In the genomic region with DNA sequence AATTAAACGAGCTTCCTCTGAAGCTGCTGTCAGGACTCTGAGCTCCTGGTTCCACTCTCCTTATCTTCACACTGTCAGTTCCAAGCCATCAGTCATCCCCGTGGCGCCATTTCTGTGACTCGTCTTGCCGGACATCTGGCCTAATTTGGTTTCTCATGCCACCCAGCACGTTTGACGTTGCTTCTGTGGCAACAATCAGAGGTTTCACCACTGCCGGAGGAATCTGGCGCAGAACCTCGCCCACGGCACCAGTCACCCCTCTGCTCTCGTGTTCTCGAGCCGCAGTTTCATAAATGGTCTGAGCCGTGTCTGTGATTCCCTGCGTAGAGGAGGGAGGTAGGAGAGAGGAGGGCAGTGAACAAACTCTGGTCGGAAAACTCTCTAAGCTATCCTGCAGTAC, we compare ENCODE assay signal across 15 cellular contexts. TPM values are rescaled to one million over a fixed set of nuclear protein-coding genes. Genes with fewer than 3 reads are reported as not detected.
DNase-seq lines count a peak whose midpoint lies in the region; TF ChIP-seq lines count a peak whose summit lies in the region.
"Had no signal": no experiment of that assay in that cellular context is flagged by ENCODE, and none has a peak within 500 bp of the region (broad histone marks: within the 10 kb centered on the region; RNA-seq: fewer than 3 reads in every experiment).

No MANE protein-coding gene starts in this region.

- H3K27ac Mint-ChIP-seq in HFFc6: peak overlapping the region; percentile 37; the same call in 1 of the 2 replicates
- peak overlapping the region; percentile 13 for H3K27ac Mint-ChIP-seq in dendritic cell treated with granulocyte-macrophage colony-stimulating factor and Interleukin-4, amounts not matched to agents 40 ng/mL and 50 ng/mL, for 4 days
- H3K27ac Mint-ChIP-seq: CD4-positive, CD25-positive, alpha-beta regulatory T cell had no signal

- no peak overlapping the region; the same call in 1 of the 2 replicates for H3K4me3 Mint-ChIP-seq in HFFc6
- H3K4me3 Mint-ChIP-seq in dendritic cell treated with granulocyte-macrophage colony-stimulating factor and Interleukin-4, amounts not matched to agents 40 ng/mL and 50 ng/mL, for 4 days: no peak overlapping the region
- H3K4me3 Mint-ChIP-seq: CD4-positive, CD25-positive, alpha-beta regulatory T cell had no signal

- H2BK5ac ChIP-seq in mesenchymal stem cell (ENCODE audit: low read depth, low read length, poor library complexity, severe bottlenecking): no peak overlapping the region

- H3K9me3 Mint-ChIP-seq in HFFc6: no peaks in the 10 kb centered on the region
- H3K9me3 Mint-ChIP-seq in dendritic cell treated with granulocyte-macrophage colony-stimulating factor and Interleukin-4, amounts not matched to agents 40 ng/mL and 50 ng/mL, for 4 days: no peaks in the 10 kb centered on the region
- H3K9me3 Mint-ChIP-seq: CD4-positive, CD25-positive, alpha-beta regulatory T cell had no signal

- intact Hi-C loops in dendritic cell treated with granulocyte-macrophage colony-stimulating factor and Interleukin-4, amounts not matched to agents 40 ng/mL and 50 ng/mL, for 4 days (cut with micrococcal nuclease): no loop called here
- intact Hi-C loops in stomach (cut with DNase I; ENCODE audit: low total_unique reads): no loop called here

- no peaks in the 10 kb centered on the region for H3K9me3 ChIP-seq in mesenchymal stem cell (ENCODE audit: control insufficient read depth, low read length)
- no peaks in the 10 kb centered on the region for H3K9me3 ChIP-seq in stomach
- H3K9me3 ChIP-seq: neutrophil had no signal

- no peaks in the 10 kb centered on the region for H3K27me3 Mint-ChIP-seq in HFFc6 (ENCODE audit: insufficient read depth)
- no peaks in the 10 kb centered on the region for H3K27me3 Mint-ChIP-seq in dendritic cell treated with granulocyte-macrophage colony-stimulating factor and Interleukin-4, amounts not matched to agents 40 ng/mL and 50 ng/mL, for 4 days
- H3K27me3 Mint-ChIP-seq: CD4-positive, CD25-positive, alpha-beta regulatory T cell had no signal

- TF ChIP-seq POLR2A in stomach (IDR thresholded peaks at IDR 0.05): no peak

- H3K27ac ChIP-seq in mesenchymal stem cell (ENCODE audit: low read length, poor library complexity, severe bottlenecking): no peak overlapping the region
- peak overlapping the region in 3 of 5 donors; percentile 17 to 83 (median 27) for H3K27ac ChIP-seq in stomach
- H3K27ac ChIP-seq: neutrophil had no signal

- H3K18ac ChIP-seq in mesenchymal stem cell (ENCODE audit: low read depth in 1 of 2, low read length in 2 of 2): peak overlapping the region in 1 of 2 experiments; percentile 74

- H3K4me1 Mint-ChIP-seq in HFFc6 (ENCODE audit: low read depth): peaks cover 7% of the 10 kb centered on the region; the same call in 1 of the 2 replicates
- no peaks in the 10 kb centered on the region for H3K4me1 Mint-ChIP-seq in dendritic cell treated with granulocyte-macrophage colony-stimulating factor and Interleukin-4, amounts not matched to agents 40 ng/mL and 50 ng/mL, for 4 days (ENCODE audit: low read depth)

- no peak overlapping the region for H3K4me3 ChIP-seq in mesenchymal stem cell (ENCODE audit: insufficient read depth in 1 of 2, low read depth in 1 of 2, low read length in 2 of 2)
- H3K4me3 ChIP-seq in stomach: no peak overlapping the region
- H3K4me3 ChIP-seq: GM12878 had no signal

- WGBS in mesenchymal stem cell: 33% methylated on average over 16 of the region's 17 CpGs
- WGBS in stomach, 5 donors: 61 to 76% (median 75%) methylated on average over 16 to 17 of the region's 17 CpGs

- TF ChIP-seq EP300 in stomach (IDR thresholded peaks at IDR 0.05): peak; percentile 80

- H4K91ac ChIP-seq in mesenchymal stem cell (ENCODE audit: low read length): no peak overlapping the region

- H3K4ac ChIP-seq in mesenchymal stem cell (ENCODE audit: low read depth in 1 of 2, low read length in 2 of 2): no peak overlapping the region

- H3K9ac ChIP-seq in mesenchymal stem cell (ENCODE audit: low read length): no peak overlapping the region

- no peak overlapping the region for H2BK15ac ChIP-seq in mesenchymal stem cell (ENCODE audit: low read depth, poor library complexity, severe bottlenecking)

- no peak overlapping the region for H2BK120ac ChIP-seq in mesenchymal stem cell (ENCODE audit: low read depth, low read length)

- peaks cover 17 to 66% of the 10 kb centered on the region in 2 experiments for H3K36me3 ChIP-seq in mesenchymal stem cell (ENCODE audit: control insufficient read depth in 1 of 2, insufficient read depth in 2 of 2, low read depth in 1 of 2, low read length in 2 of 2)
- peaks cover 17 to 74% (median 68%) of the 10 kb centered on the region in 4 donors for H3K36me3 ChIP-seq in stomach

- TF ChIP-seq CTCF in HFFc6 (IDR thresholded peaks at IDR 0.05) (no peak), stomach (IDR thresholded peaks at IDR 0.05) (no peak)

- H3K27me3 ChIP-seq in mesenchymal stem cell (ENCODE audit: control insufficient read depth in 1 of 2, insufficient read depth in 1 of 2, low read length in 2 of 2) (no peaks in the 10 kb centered on the region), stomach (no peaks in the 10 kb centered on the region)
- H3K27me3 ChIP-seq: neutrophil had no signal

- no peak for DNase-seq in HFFc6
- DNase-seq in mesenchymal stem cell: peak; percentile 93
- DNase-seq in stomach: no peak
- DNase-seq in NOMO-1 treated with DMSO at 0.1 percent for 48 hours (lab: John Stamatoyannopoulos, UW; ENCODE audit: unreplicated experiment): no peak
- no peak for DNase-seq in activated CD8-positive, alpha-beta memory T cell treated with anti-CD3 and anti-CD28 coated beads for 24 hours
- no peak for DNase-seq in NCI-H2029 (lab: John Stamatoyannopoulos, UW)
- DNase-seq: activated naive CD4-positive, alpha-beta T cell treated with anti-CD3 and anti-CD28 coated beads, Interleukin-2, amount 50 U/mL, for 16 hours; CD4-positive, CD25-positive, alpha-beta regulatory T cell; Kasumi-1; NCI-H1694; NCI-H524; PC-3 had no signal

- peak overlapping the region; percentile 58 for H2AFZ ChIP-seq in mesenchymal stem cell (ENCODE audit: low read depth, low read length)

- peaks cover 10% of the 10 kb centered on the region for H3K4me1 ChIP-seq in mesenchymal stem cell (ENCODE audit: control insufficient read depth, insufficient read depth, low read depth, low read length)
- peaks cover 0 to 13% (median 5%) of the 10 kb centered on the region in 4 donors for H3K4me1 ChIP-seq in stomach

- H2AK5ac ChIP-seq in mesenchymal stem cell (ENCODE audit: low read length, severe bottlenecking): peak overlapping the region; percentile 57

- no peak overlapping the region for H3K4me2 ChIP-seq in mesenchymal stem cell (ENCODE audit: low read length, poor library complexity, severe bottlenecking)

- H3K79me1 ChIP-seq in mesenchymal stem cell (replicated peaks; ENCODE audit: low read length, poor library complexity, severe bottlenecking): peaks cover 1% of the 10 kb centered on the region

- H3K36me3 Mint-ChIP-seq in HFFc6 (ENCODE audit: low read depth): peaks cover 5% of the 10 kb centered on the region; the same call in 1 of the 2 replicates
- H3K36me3 Mint-ChIP-seq in dendritic cell treated with granulocyte-macrophage colony-stimulating factor and Interleukin-4, amounts not matched to agents 40 ng/mL and 50 ng/mL, for 4 days (ENCODE audit: low read depth): peaks cover 66% of the 10 kb centered on the region

- peak overlapping the region in 1 of 2 experiments; percentile 79 for H2BK12ac ChIP-seq in mesenchymal stem cell (ENCODE audit: low read length in 2 of 2)

- no peak overlapping the region for H3K23ac ChIP-seq in mesenchymal stem cell (ENCODE audit: low read length in 2 of 2)

- peak overlapping the region; percentile 55 for H4K8ac ChIP-seq in mesenchymal stem cell (ENCODE audit: low read length)

- no peak overlapping the region for H3K14ac ChIP-seq in mesenchymal stem cell (ENCODE audit: low read length in 2 of 2)

RNA-seq across cellular contexts. Expression of a gene that starts 29.7 kb away (rescaled TPM):
- 10 to 100 TPM; 41.5 to 67.8 (median 59.2) TPM for total RNA-seq in HFFc6 (2021; fragmentation: NEBNext Ultra II Directional; extraction: Animal tissue kit (Norgen Biotek cat#: 25700))
- polyA plus RNA-seq in mesenchymal stem cell (2013, experiment 1 of 2): 18.7 TPM
- polyA plus RNA-seq in mesenchymal stem cell (2013, experiment 2 of 2): 18.7 TPM
- total RNA-seq in stomach: 1 to 10 TPM in 1 of 5 donors, under 1 TPM in 1, not detected in 3; 0.92 to 4.2 TPM
- polyA plus RNA-seq in stomach: 1 to 10 TPM; 1.2 to 7.1 (median 4.2) TPM
- total RNA-seq: CD4-positive, CD25-positive, alpha-beta regulatory T cell had no signal
- polyA plus RNA-seq: CD4-positive, CD25-positive, alpha-beta regulatory T cell; GM12878 had no signal

Comparison
In these comparisons a context has a peak if more than half of its experiments do, and no peak if none do; other contexts are left out.
1. RNA of a gene that starts 29.7 kb away (total RNA-seq): 41.5 to 67.8 TPM in HFFc6; 0.92 to 4.2 TPM in stomach; every median in the first group is over 4 times any median in the second.